34 cellular contexts compared by ENCODE assay signal in genomic region chr3:8838239-8838638, GRCh38.
"Had no signal": no experiment of that assay in that cellular context is flagged by ENCODE, and none has a peak within 500 bp of the region (broad histone marks: within the 10 kb centered on the region; RNA-seq: fewer than 3 reads in every experiment).

No MANE protein-coding gene starts in this region.

- H3K36me3 Mint-ChIP-seq: activated CD4-positive, alpha-beta memory T cell treated with anti-CD3 and anti-CD28 coated beads for 36 hours; activated naive CD4-positive, alpha-beta T cell treated with anti-CD3 and anti-CD28 coated beads, Interleukin-2, amount 10 ng/mL, durations not matched to agents 7 days and 5 days; activated naive CD8-positive, alpha-beta T cell; brain had no signal

- H3K27ac ChIP-seq: ascending aorta, breast epithelium, VCaP had no signal

- H3K9me3 Mint-ChIP-seq: activated B cell treated with CpG ODN at 0.5 μM for 24 hours; activated CD4-positive, alpha-beta memory T cell treated with anti-CD3 and anti-CD28 coated beads for 36 hours; activated CD4-positive, alpha-beta T cell treated with anti-CD3 and anti-CD28 coated beads, Interleukin-2, amount 10 ng/mL, durations not matched to agents 24 days and 14 days; activated CD8-positive, alpha-beta T cell treated with anti-CD3 and anti-CD28 coated beads for 36 hours; activated naive CD4-positive, alpha-beta T cell treated with anti-CD3 and anti-CD28 coated beads, Interleukin-2, amount 10 ng/mL, durations not matched to agents 7 days and 5 days; activated naive CD4-positive, alpha-beta T cell treated with anti-CD3 and anti-CD28 coated beads, Interleukin-2, amount 50 U/mL, for 24 hours; activated naive CD8-positive, alpha-beta T cell treated with anti-CD3 and anti-CD28 coated beads, Interleukin-2, amount 10 ng/mL, durations not matched to agents 7 days and 5 days; activated naive CD8-positive, alpha-beta T cell treated with anti-CD3 and anti-CD28 coated beads, Interleukin-2, amount 50 U/mL, for 24 hours; activated T-cell treated with anti-CD3 and anti-CD28 coated beads, Interleukin-2, amount 50 U/mL, for 4 hours; activated T-helper 2 cell treated with anti-CD3 and anti-CD28 coated beads, Interferon-gamma antibody, Interleukin-2, Interleukin-4, amounts not matched to agents 10 μg/mL and 5 μg/mL and 100 μg/mL, durations not matched to agents 14 hours and 24 hours and 36 hours; brain; T-helper 1 cell treated with Interleukin-12 subunit alpha and Interleukin-12 subunit beta and Interleukin-4 antibody, amounts not matched to agents 30 μg/mL and 1 μg/mL, for 36 hours; T-helper 2 cell treated with Interferon-gamma antibody and Interleukin-4, amounts not matched to agents 5 μg/mL and 100 μg/mL, for 36 hours had no signal

- H3K4me3 Mint-ChIP-seq: activated B cell treated with CpG ODN at 0.5 μM for 24 hours; activated CD4-positive, alpha-beta memory T cell treated with anti-CD3 and anti-CD28 coated beads for 36 hours; activated CD4-positive, alpha-beta T cell treated with anti-CD3 and anti-CD28 coated beads, Interleukin-2, amount 10 ng/mL, durations not matched to agents 24 days and 14 days; activated CD8-positive, alpha-beta T cell treated with anti-CD3 and anti-CD28 coated beads for 36 hours; activated naive CD4-positive, alpha-beta T cell treated with anti-CD3 and anti-CD28 coated beads, Interleukin-2, amount 10 ng/mL, durations not matched to agents 7 days and 5 days; activated naive CD4-positive, alpha-beta T cell treated with anti-CD3 and anti-CD28 coated beads, Interleukin-2, amount 50 U/mL, for 24 hours; activated naive CD8-positive, alpha-beta T cell; activated naive CD8-positive, alpha-beta T cell treated with anti-CD3 and anti-CD28 coated beads, Interleukin-2, amount 10 ng/mL, durations not matched to agents 7 days and 5 days; activated naive CD8-positive, alpha-beta T cell treated with anti-CD3 and anti-CD28 coated beads, Interleukin-2, amount 50 U/mL, for 24 hours; activated T-cell treated with anti-CD3 and anti-CD28 coated beads, Interleukin-2, amount 50 U/mL, for 4 hours; brain; T-helper 1 cell treated with Interleukin-12 subunit alpha and Interleukin-12 subunit beta and Interleukin-4 antibody, amounts not matched to agents 30 μg/mL and 1 μg/mL, for 36 hours; T-helper 2 cell treated with Interferon-gamma antibody and Interleukin-4, amounts not matched to agents 5 μg/mL and 100 μg/mL, for 36 hours had no signal

- H3K36me3 ChIP-seq: ascending aorta, breast epithelium had no signal

- H3K4me1 ChIP-seq: ascending aorta, breast epithelium had no signal

- H3K4me3 ChIP-seq: ascending aorta, breast epithelium had no signal

- ATAC-seq: activated CD8-positive, alpha-beta T cell treated with anti-CD3 and anti-CD28 coated beads for 36 hours; activated naive CD8-positive, alpha-beta T cell treated with anti-CD3 and anti-CD28 coated beads, Interleukin-2, amount 50 U/mL, for 24 hours; activated T-cell treated with anti-CD3 and anti-CD28 coated beads, Interleukin-2, amount 50 U/mL, for 4 hours had no signal

- DNase-seq: activated B cell treated with CpG ODN at 0.5 μM for 24 hours; activated CD4-positive, alpha-beta memory T cell treated with anti-CD3 and anti-CD28 coated beads for 36 hours; activated CD4-positive, alpha-beta T cell treated with anti-CD3 and anti-CD28 coated beads for 4 hours; activated CD4-positive, alpha-beta T cell treated with anti-CD3 and anti-CD28 coated beads, Interleukin-2, amount 10 ng/mL, durations not matched to agents 24 days and 14 days; activated CD4-positive, alpha-beta T cell treated with anti-CD3 and anti-CD28 coated beads, Interleukin-2, amount 50 U/mL, for 1 hour; activated CD4-positive, alpha-beta T cell treated with anti-CD3 and anti-CD28 coated beads, Interleukin-2, amount 50 U/mL, for 4 hours; activated CD4-positive, CD25-positive, alpha-beta regulatory T cell treated with anti-CD3 and anti-CD28 coated beads, Interleukin-2, amount 50 U/mL, for 72 hours; activated CD8-positive, alpha-beta memory T cell treated with anti-CD3 and anti-CD28 coated beads, Interleukin-2, amount 50 U/mL, for 4 hours; activated CD8-positive, alpha-beta T cell treated with anti-CD3 and anti-CD28 coated beads for 36 hours; activated effector memory CD4-positive, alpha-beta T cell treated with Interleukin-2 at 50 U/mL for 16 hours; activated gamma-delta T cell; activated naive CD4-positive, alpha-beta T cell treated with anti-CD3 and anti-CD28 coated beads, Interleukin-2, amount 10 ng/mL, durations not matched to agents 7 days and 5 days; activated naive CD4-positive, alpha-beta T cell treated with Interleukin-2 at 50 U/mL for 16 hours; activated naive CD8-positive, alpha-beta T cell treated with anti-CD3 and anti-CD28 coated beads, Interleukin-2, amount 10 ng/mL, durations not matched to agents 7 days and 5 days; activated naive CD8-positive, alpha-beta T cell treated with anti-CD3 and anti-CD28 coated beads, Interleukin-2, amount 50 U/mL, for 24 hours; activated T-cell treated with anti-CD3 and anti-CD28 coated beads for 4 hours; activated T-cell treated with anti-CD3 and anti-CD28 coated beads, Interleukin-2, amount 50 U/mL, for 1 hour; activated T-cell treated with anti-CD3 and anti-CD28 coated beads, Interleukin-2, amount 50 U/mL, for 4 hours; amygdala; anterior cingulate cortex; central memory CD4-positive, alpha-beta T cell; SW 1271; T-helper 1 cell; T-helper 2 cell; T-helper 9 cell had no signal

- H3K27me3 ChIP-seq: ascending aorta, breast epithelium had no signal

- H3K27ac Mint-ChIP-seq: activated B cell treated with CpG ODN at 0.5 μM for 24 hours; activated CD4-positive, alpha-beta memory T cell treated with anti-CD3 and anti-CD28 coated beads for 36 hours; activated CD4-positive, alpha-beta T cell treated with anti-CD3 and anti-CD28 coated beads, Interleukin-2, amount 10 ng/mL, durations not matched to agents 24 days and 14 days; activated CD8-positive, alpha-beta T cell treated with anti-CD3 and anti-CD28 coated beads for 36 hours; activated naive CD4-positive, alpha-beta T cell treated with anti-CD3 and anti-CD28 coated beads, Interleukin-2, amount 10 ng/mL, durations not matched to agents 7 days and 5 days; activated naive CD4-positive, alpha-beta T cell treated with anti-CD3 and anti-CD28 coated beads, Interleukin-2, amount 50 U/mL, for 24 hours; activated naive CD8-positive, alpha-beta T cell; activated naive CD8-positive, alpha-beta T cell treated with anti-CD3 and anti-CD28 coated beads, Interleukin-2, amount 10 ng/mL, durations not matched to agents 7 days and 5 days; activated naive CD8-positive, alpha-beta T cell treated with anti-CD3 and anti-CD28 coated beads, Interleukin-2, amount 50 U/mL, for 24 hours; activated T-helper 2 cell treated with anti-CD3 and anti-CD28 coated beads, Interferon-gamma antibody, Interleukin-2, Interleukin-4, amounts not matched to agents 10 μg/mL and 5 μg/mL and 100 μg/mL, durations not matched to agents 14 hours and 24 hours and 36 hours; brain; T-helper 1 cell treated with Interleukin-12 subunit alpha and Interleukin-12 subunit beta and Interleukin-4 antibody, amounts not matched to agents 30 μg/mL and 1 μg/mL, for 36 hours; T-helper 2 cell treated with Interferon-gamma antibody and Interleukin-4, amounts not matched to agents 5 μg/mL and 100 μg/mL, for 36 hours had no signal

- H3K9me3 ChIP-seq: ascending aorta, breast epithelium had no signal

- H3K4me1 Mint-ChIP-seq: activated B cell treated with CpG ODN at 0.5 μM for 24 hours; activated CD4-positive, alpha-beta T cell treated with anti-CD3 and anti-CD28 coated beads, Interleukin-2, amount 10 ng/mL, durations not matched to agents 24 days and 14 days; activated naive CD4-positive, alpha-beta T cell treated with anti-CD3 and anti-CD28 coated beads, Interleukin-2, amount 10 ng/mL, durations not matched to agents 7 days and 5 days; activated naive CD4-positive, alpha-beta T cell treated with anti-CD3 and anti-CD28 coated beads, Interleukin-2, amount 50 U/mL, for 24 hours; activated naive CD8-positive, alpha-beta T cell treated with anti-CD3 and anti-CD28 coated beads, Interleukin-2, amount 10 ng/mL, durations not matched to agents 7 days and 5 days; activated naive CD8-positive, alpha-beta T cell treated with anti-CD3 and anti-CD28 coated beads, Interleukin-2, amount 50 U/mL, for 24 hours; brain had no signal

- H3K27me3 Mint-ChIP-seq: activated B cell treated with CpG ODN at 0.5 μM for 24 hours; activated CD4-positive, alpha-beta memory T cell treated with anti-CD3 and anti-CD28 coated beads for 36 hours; activated CD4-positive, alpha-beta T cell treated with anti-CD3 and anti-CD28 coated beads, Interleukin-2, amount 10 ng/mL, durations not matched to agents 24 days and 14 days; activated CD8-positive, alpha-beta T cell treated with anti-CD3 and anti-CD28 coated beads for 36 hours; activated naive CD4-positive, alpha-beta T cell treated with anti-CD3 and anti-CD28 coated beads, Interleukin-2, amount 10 ng/mL, durations not matched to agents 7 days and 5 days; activated naive CD4-positive, alpha-beta T cell treated with anti-CD3 and anti-CD28 coated beads, Interleukin-2, amount 50 U/mL, for 24 hours; activated naive CD8-positive, alpha-beta T cell; activated naive CD8-positive, alpha-beta T cell treated with anti-CD3 and anti-CD28 coated beads, Interleukin-2, amount 10 ng/mL, durations not matched to agents 7 days and 5 days; activated naive CD8-positive, alpha-beta T cell treated with anti-CD3 and anti-CD28 coated beads, Interleukin-2, amount 50 U/mL, for 24 hours had no signal
